In genomic region chr20:46690219-46691111, GRCh38 we compare ENCODE assay signal across 1 cellular context.
TF ChIP-seq lines count a peak whose summit lies in the region.

No MANE protein-coding gene starts in this region.

TF ChIP-seq in A549, 52 proteins besides CTCF, POLR2A, EP300 and RAD21 (continued from another document):
- no peak for TF ChIP-seq KDM1A (IDR thresholded peaks at IDR 0.05; ENCODE audit: low read depth)
- TF ChIP-seq HDAC2 (IDR thresholded peaks at IDR 0.05) = no peak
- TF ChIP-seq ZFP36 (IDR thresholded peaks at IDR 0.05; ENCODE audit: borderline replicate concordance, partially characterized antibody) = no peak
- TF ChIP-seq MYC (IDR thresholded peaks at IDR 0.05; ENCODE audit: borderline replicate concordance, low read length) = no peak
TF ChIP-seq in A549: peak in this region for 0.
